1 cellular context compared by ENCODE assay signal in genomic region chr7:138002096-138002827, GRCh38.
TF ChIP-seq lines count a peak whose summit lies in the region.

No MANE protein-coding gene starts in this region.

TF ChIP-seq in K562, 482 proteins besides CTCF, POLR2A, EP300 and RAD21 (continued from another document and continues in another):
- no peak for TF ChIP-seq MCM2 (IDR thresholded peaks at IDR 0.05; ENCODE audit: low read depth)
- TF ChIP-seq ZNF444 (CRISPR knock-in tag; IDR thresholded peaks at IDR 0.05) = no peak
- TF ChIP-seq GATAD2B (IDR thresholded peaks at IDR 0.05; ENCODE audit: borderline replicate concordance) = peak; percentile 70; the same call in 1 of the 2 replicates
- TF ChIP-seq ZNF507 (tag; conservative IDR thresholded peaks at IDR 0.05) = no peak
- no peak for TF ChIP-seq NR1H2 (CRISPR knock-in tag; IDR thresholded peaks at IDR 0.05)
- TF ChIP-seq SP2 (IDR thresholded peaks at IDR 0.05; ENCODE audit: extremely low read depth, low read depth, low read length, poor library complexity, severe bottlenecking) = peak; percentile 62
- no peak for TF ChIP-seq CBFB (CRISPR knock-in tag; IDR thresholded peaks at IDR 0.05)
- TF ChIP-seq C11orf30 (IDR thresholded peaks at IDR 0.05; ENCODE audit: low read depth) = no peak
- peak; percentile 95 to 100 for TF ChIP-seq TEAD1 (CRISPR knock-in tag; IDR thresholded peaks at IDR 0.05)
- no peak for TF ChIP-seq HMGN3 (IDR thresholded peaks at IDR 0.05; ENCODE audit: borderline replicate concordance, extremely low read depth, insufficient read length, low read depth, low read length)
- TF ChIP-seq ZNF175 (CRISPR knock-in tag; IDR thresholded peaks at IDR 0.05; ENCODE audit: low read depth) = no peak
- TF ChIP-seq MTA1 (IDR thresholded peaks at IDR 0.05; ENCODE audit: borderline replicate concordance) = no peak
- TF ChIP-seq NBN (IDR thresholded peaks at IDR 0.05; ENCODE audit: low read depth) = peak; percentile 100
- TF ChIP-seq ZNF584 (CRISPR knock-in tag; IDR thresholded peaks at IDR 0.05; ENCODE audit: low read depth) = no peak
- 0 out of 2 replicates have a peak, but pooled peaks have one; percentile 9 for TF ChIP-seq E2F5 (CRISPR knock-in tag; IDR thresholded peaks at IDR 0.05)
- TF ChIP-seq TRIM24 (IDR thresholded peaks at IDR 0.05) = no peak
- no peak for TF ChIP-seq HNRNPL (IDR thresholded peaks at IDR 0.05; ENCODE audit: low read depth, low read length)
- TF ChIP-seq OTX1 (CRISPR knock-in tag; IDR thresholded peaks at IDR 0.05) = no peak
- no peak for TF ChIP-seq RBM15 (IDR thresholded peaks at IDR 0.05; ENCODE audit: insufficient read depth, low read length)
- peak; percentile 86; the same call in 1 of the 2 replicates for TF ChIP-seq CEBPZ (IDR thresholded peaks at IDR 0.05; ENCODE audit: borderline replicate concordance, low read depth, low read length)
- TF ChIP-seq ZSCAN32 (CRISPR knock-in tag; IDR thresholded peaks at IDR 0.05) = no peak
- no peak for TF ChIP-seq MAX (CRISPR knock-in tag; IDR thresholded peaks at IDR 0.05)
- TF ChIP-seq NKRF (IDR thresholded peaks at IDR 0.05; ENCODE audit: borderline replicate concordance) = no peak
- TF ChIP-seq ZNF24 (IDR thresholded peaks at IDR 0.05) = no peak
- TF ChIP-seq TSHZ1 (CRISPR knock-in tag; IDR thresholded peaks at IDR 0.05) = no peak
- TF ChIP-seq RBBP5 (IDR thresholded peaks at IDR 0.05; ENCODE audit: borderline replicate concordance, insufficient read depth, low read length, poor library complexity, severe bottlenecking) = no peak
- TF ChIP-seq KAT8 (IDR thresholded peaks at IDR 0.05; ENCODE audit: low read depth) = no peak
- TF ChIP-seq ATF6 (CRISPR knock-in tag; IDR thresholded peaks at IDR 0.05) = no peak
- no peak for TF ChIP-seq BDP1 (IDR thresholded peaks at IDR 0.05; ENCODE audit: insufficient read depth, insufficient read length)
- TF ChIP-seq SMARCB1 (IDR thresholded peaks at IDR 0.05; ENCODE audit: insufficient read length, low read depth) = no peak
- TF ChIP-seq ZNF512 (tag; IDR thresholded peaks at IDR 0.05) = no peak
- no peak for TF ChIP-seq TCF3 (CRISPR knock-in tag; IDR thresholded peaks at IDR 0.05)
- TF ChIP-seq CCNT2 (IDR thresholded peaks at IDR 0.05; ENCODE audit: borderline replicate concordance, extremely low read depth, insufficient read length, low read depth, low read length) = no peak
- no peak for TF ChIP-seq TCF7 (IDR thresholded peaks at IDR 0.05; ENCODE audit: borderline replicate concordance)
- TF ChIP-seq ZNF263 (CRISPR knock-in tag; IDR thresholded peaks at IDR 0.05; ENCODE audit: borderline replicate concordance) = no peak
- TF ChIP-seq BCL6 (CRISPR knock-in tag; IDR thresholded peaks at IDR 0.05) = no peak
- 0 out of 2 replicates have a peak, but pooled peaks have one; percentile 21 for TF ChIP-seq ZNF766 (CRISPR knock-in tag; conservative IDR thresholded peaks at IDR 0.05)
- no peak for TF ChIP-seq HSF4 (CRISPR knock-in tag; IDR thresholded peaks at IDR 0.05; ENCODE audit: borderline replicate concordance)
- TF ChIP-seq PML (IDR thresholded peaks at IDR 0.05; ENCODE audit: low read length) = no peak
- no peak for TF ChIP-seq RBM39 (optimal IDR thresholded peaks at IDR 0.05; ENCODE audit: low read depth, low read length)
- no peak for TF ChIP-seq GTF2B (IDR thresholded peaks at IDR 0.05; ENCODE audit: extremely low read depth, insufficient read length)
- no peak for TF ChIP-seq SFPQ (IDR thresholded peaks at IDR 0.05; ENCODE audit: low read depth, low read length)
- no peak for TF ChIP-seq TAF9B (IDR thresholded peaks at IDR 0.05; ENCODE audit: partially characterized antibody)
- no peak for TF ChIP-seq ZBTB11 (CRISPR knock-in tag; IDR thresholded peaks at IDR 0.05)
- no peak for TF ChIP-seq GATAD2A (IDR thresholded peaks at IDR 0.05)
